Comparison of ENCODE assay signal across 1 cellular context in genomic region chr1:88180449-88181108, GRCh38.
TF ChIP-seq lines count a peak whose summit lies in the region.

No MANE protein-coding gene starts in this region.

TF ChIP-seq in GM12878, 131 proteins besides CTCF, POLR2A, EP300 and RAD21 (continued from another document):
- TF ChIP-seq REST (IDR thresholded peaks at IDR 0.05; ENCODE audit: low read depth, low read length) (no peak), PAX5 (IDR thresholded peaks at IDR 0.05; ENCODE audit: borderline replicate concordance, low read depth, low read length) (no peak), KAT2A (conservative IDR thresholded peaks at IDR 0.05; ENCODE audit: control insufficient read depth, low read depth, low read length) (no peak), SUZ12 (IDR thresholded peaks at IDR 0.05; ENCODE audit: unreplicated experiment) (no peak), WRNIP1 (IDR thresholded peaks at IDR 0.05; ENCODE audit: borderline replicate concordance, low read depth, low read length) (0 out of 2 replicates have a peak, but pooled peaks have one; percentile 62), CHD4 (IDR thresholded peaks at IDR 0.05) (no peak), SP1 (IDR thresholded peaks at IDR 0.05; ENCODE audit: low read depth, low read length) (no peak), ZNF687 (IDR thresholded peaks at IDR 0.05) (no peak), SMC3 (IDR thresholded peaks at IDR 0.05; ENCODE audit: borderline replicate concordance, low read length) (peak; percentile 86), TCF12 (IDR thresholded peaks at IDR 0.05; ENCODE audit: low read depth, low read length) (no peak), YY1 (IDR thresholded peaks at IDR 0.05; ENCODE audit: low read depth, low read length) (peak; percentile 64), KDM1A (IDR thresholded peaks at IDR 0.05; ENCODE audit: borderline replicate concordance) (no peak), TARDBP (IDR thresholded peaks at IDR 0.05; ENCODE audit: borderline replicate concordance) (no peak), POU2F2 (IDR thresholded peaks at IDR 0.05; ENCODE audit: borderline replicate concordance, low read depth, low read length) (no peak)
